ENCODE assay signal across 19 cellular contexts in the genomic region with DNA sequence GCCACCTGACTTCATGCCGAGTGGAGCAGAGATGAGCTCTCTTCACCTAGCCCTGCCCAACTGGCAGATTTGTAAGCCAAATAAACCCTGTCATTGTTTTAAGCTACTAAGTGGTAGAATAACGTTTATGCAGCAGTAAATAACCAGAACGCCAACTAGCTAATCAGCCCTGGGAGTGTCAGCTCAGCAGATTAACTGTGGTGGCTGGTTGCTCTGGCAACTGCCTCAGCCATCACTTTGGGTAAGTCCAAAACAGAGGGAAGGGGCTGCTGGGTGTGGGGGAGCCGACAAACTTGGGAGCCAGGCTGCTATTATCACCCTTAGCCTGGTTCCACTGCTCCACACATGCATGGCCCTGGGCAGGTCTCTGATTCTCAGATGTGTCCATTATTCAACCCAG. TPM values are rescaled to one million over a fixed set of nuclear protein-coding genes. Genes with fewer than 3 reads are reported as not detected.
DNase-seq lines count a peak whose midpoint lies in the region; ATAC-seq, FAIRE-seq and TF ChIP-seq lines count a peak whose summit lies in the region.
"Had no signal": no experiment of that assay in that cellular context is flagged by ENCODE, and none has a peak within 500 bp of the region (broad histone marks: within the 10 kb centered on the region; RNA-seq: fewer than 3 reads in every experiment).

No MANE protein-coding gene starts in this region.

- FAIRE-seq in H1 (lab: Jason Lieb, UNC): no peak
- FAIRE-seq: A204.1, GM12892, GM19239, H54 had no signal

- peaks cover 9% of the 10 kb centered on the region for H3K27me3 Mint-ChIP-seq in activated CD8-positive, alpha-beta T cell treated with anti-CD3 and anti-CD28 coated beads, Interleukin-2, amount 10 ng/mL, durations not matched to agents 7 days and 5 days (ENCODE audit: low read depth)
- peaks cover 4% of the 10 kb centered on the region for H3K27me3 Mint-ChIP-seq in activated CD8-positive, alpha-beta T cell treated with anti-CD3 and anti-CD28 coated beads for 36 hours
- H3K27me3 Mint-ChIP-seq in activated naive CD8-positive, alpha-beta T cell treated with anti-CD3 and anti-CD28 coated beads for 36 hours: no peaks in the 10 kb centered on the region

- no peak overlapping the region for H3K23ac ChIP-seq in H1 (ENCODE audit: insufficient read length)
- no peak overlapping the region for H3K23ac ChIP-seq in trophoblast cell (ENCODE audit: low read length)

- H2BK5ac ChIP-seq in H1 (ENCODE audit: low read depth, low read length) (no peak overlapping the region), trophoblast cell (ENCODE audit: low read depth, low read length, poor library complexity) (no peak overlapping the region)

- H4K91ac ChIP-seq in H1 (replicated peaks; ENCODE audit: insufficient read length, low read length) (no peak overlapping the region), trophoblast cell (ENCODE audit: low read depth, low read length) (no peak overlapping the region)

- H3K9ac ChIP-seq in H1 (replicated peaks in 1 of 4; ENCODE audit: extremely low read depth in 1 of 4, low read depth in 3 of 4, low read length in 3 of 4) (no peak overlapping the region), trophoblast cell (ENCODE audit: low read length) (no peak overlapping the region)

- H2BK120ac ChIP-seq in H1 (replicated peaks; ENCODE audit: low read depth, low read length): no peak overlapping the region
- no peak overlapping the region for H2BK120ac ChIP-seq in trophoblast cell (ENCODE audit: insufficient read depth, low read length, poor library complexity)

- H2BK20ac ChIP-seq in H1 (ENCODE audit: low read length): no peak overlapping the region

- H3K27ac ChIP-seq in H1 (ENCODE audit: low read depth, low read length) (no peak overlapping the region), trophoblast cell (ENCODE audit: low read depth, low read length) (no peak overlapping the region)
- H3K27ac ChIP-seq: C4-2B had no signal

- H3K79me1 ChIP-seq in H1 (ENCODE audit: low read depth, low read length) (no peaks in the 10 kb centered on the region), trophoblast cell (ENCODE audit: low read length) (no peaks in the 10 kb centered on the region)

- H3K4me2 ChIP-seq in H1 (ENCODE audit: insufficient read depth in 1 of 2, low read depth in 2 of 2, low read length in 2 of 2) (no peak overlapping the region), trophoblast cell (ENCODE audit: low read length) (no peak overlapping the region)

- no peak overlapping the region for H3K4me3 Mint-ChIP-seq in activated CD8-positive, alpha-beta T cell treated with anti-CD3 and anti-CD28 coated beads, Interleukin-2, amount 10 ng/mL, durations not matched to agents 7 days and 5 days
- H3K4me3 Mint-ChIP-seq in activated CD8-positive, alpha-beta T cell treated with anti-CD3 and anti-CD28 coated beads for 36 hours: no peak overlapping the region
- H3K4me3 Mint-ChIP-seq in activated naive CD8-positive, alpha-beta T cell treated with anti-CD3 and anti-CD28 coated beads for 36 hours: no peak overlapping the region

- H3K4me3 ChIP-seq in H1 (ENCODE audit: extremely low read depth in 1 of 4, insufficient read depth in 2 of 4, low read depth in 3 of 4, low read length in 4 of 4) (no peak overlapping the region), trophoblast cell (ENCODE audit: low read depth, low read length) (no peak overlapping the region)

- 0 out of 2 replicates have a peak overlapping the region, but pooled peaks have one; percentile 14 for H2BK15ac ChIP-seq in H1 (ENCODE audit: low read length)

- TF ChIP-seq EP300 in H1 (IDR thresholded peaks at IDR 0.05; ENCODE audit: borderline replicate concordance in 1 of 2, low read depth in 2 of 2, low read length in 2 of 2): no peak

- no peak for ATAC-seq in activated CD8-positive, alpha-beta T cell treated with anti-CD3 and anti-CD28 coated beads, Interleukin-2, amount 10 ng/mL, durations not matched to agents 7 days and 5 days
- ATAC-seq in activated CD8-positive, alpha-beta T cell treated with anti-CD3 and anti-CD28 coated beads for 36 hours: no peak
- ATAC-seq in HG02884 (IDR thresholded peaks at IDR 0.05; ENCODE audit: unreplicated experiment): no peak

- no peaks in the 10 kb centered on the region for H3K23me2 ChIP-seq in H1 (ENCODE audit: low read depth, low read length)

- WGBS in H1 (ENCODE audit: extremely low coverage in 1 of 2, insufficient coverage in 1 of 2, insufficient read length in 1 of 2, insufficient replicate concordance in 2 of 2, low coverage in 1 of 2, low lambda C conversion rate in 2 of 2, missing lambda C conversion rate in 1 of 2), 2 experiments: 85% methylated on average over 4 of the region's 4 CpGs; no CpG with 5 or more reads in 1 of the 2 experiments
- WGBS in trophoblast cell (ENCODE audit: extremely low coverage, insufficient coverage, insufficient read length): no CpG with 5 or more reads among the region's 4 CpGs

- no peak overlapping the region for H4K12ac ChIP-seq in trophoblast cell (ENCODE audit: low read depth, low read length)

- H4K8ac ChIP-seq in H1 (ENCODE audit: extremely low read depth, insufficient read depth, low read length) (no peak overlapping the region), trophoblast cell (ENCODE audit: low read depth, low read length) (no peak overlapping the region)

- no peaks in the 10 kb centered on the region for H3K9me3 ChIP-seq in H1 (ENCODE audit: insufficient read depth in 2 of 2, low read depth in 1 of 2, low read length in 1 of 2)
- H3K9me3 ChIP-seq in trophoblast cell (ENCODE audit: insufficient read depth, low read depth, low read length): no peaks in the 10 kb centered on the region

- CTCF ChIA-PET in activated CD8-positive, alpha-beta T cell treated with anti-CD3 and anti-CD28 coated beads, Interleukin-2, amount 10 ng/mL, durations not matched to agents 7 days and 5 days (lab: Charles Lee): interaction anchor here (1.1 to 1.2 kb wide), 2 partner anchors 16 kb away, joined by 3 to 4 read pairs; no protein-coding TSS in a partner anchor
- CTCF ChIA-PET in activated CD8-positive, alpha-beta T cell treated with anti-CD3 and anti-CD28 coated beads for 36 hours (lab: Charles Lee): interaction anchor here (0.7 to 1.6 kb wide), 3 partner anchors 10 to 19 kb away, joined by 3 to 6 read pairs (median 3); no protein-coding TSS in a partner anchor
- CTCF ChIA-PET in H1 (lab: Charles Lee; ENCODE audit: partially characterized antibody): interaction anchor here (1.1 to 1.9 kb wide), 7 partner anchors 9 to 19 kb away, joined by 3 to 10 read pairs (median 3); no protein-coding TSS in a partner anchor

- no peaks in the 10 kb centered on the region for H3K36me3 Mint-ChIP-seq in activated CD8-positive, alpha-beta T cell treated with anti-CD3 and anti-CD28 coated beads, Interleukin-2, amount 10 ng/mL, durations not matched to agents 7 days and 5 days (ENCODE audit: low read depth)
- H3K36me3 Mint-ChIP-seq in activated CD8-positive, alpha-beta T cell treated with anti-CD3 and anti-CD28 coated beads for 36 hours (ENCODE audit: low read depth): no peaks in the 10 kb centered on the region
- no peaks in the 10 kb centered on the region for H3K36me3 Mint-ChIP-seq in activated naive CD8-positive, alpha-beta T cell treated with anti-CD3 and anti-CD28 coated beads for 36 hours

- TF ChIP-seq POLR2A in H1 (IDR thresholded peaks at IDR 0.05; ENCODE audit: control extremely low read depth in 1 of 2, low read depth in 2 of 2, low read length in 2 of 2): no peak

- no peak for DNase-seq in activated CD8-positive, alpha-beta T cell treated with anti-CD3 and anti-CD28 coated beads, Interleukin-2, amount 10 ng/mL, durations not matched to agents 7 days and 5 days
- no peak for DNase-seq in activated CD8-positive, alpha-beta T cell treated with anti-CD3 and anti-CD28 coated beads for 36 hours
- DNase-seq in NCI-H748 treated with DMSO at 0.1 percent for 48 hours (lab: John Stamatoyannopoulos, UW): peak; percentile 14
- DNase-seq in H1 (ENCODE audit: low read depth in 1 of 2, low spot score in 2 of 2): no peak
- DNase-seq in activated naive CD8-positive, alpha-beta T cell treated with anti-CD3 and anti-CD28 coated beads for 36 hours: no peak
- no peak for DNase-seq in MV-4-11 (lab: John Stamatoyannopoulos, UW)
- DNase-seq in trophoblast cell: no peak
- DNase-seq: Calu3; GDM1; Karpas-422; NCI-H2029; NCI-H446; NK-92 treated with Interleukin-12 subunit alpha and Interleukin-12 subunit beta, amount 100 ng/mL, for 24 hours had no signal

- no peak overlapping the region for H3K18ac ChIP-seq in H1 (ENCODE audit: extremely low read depth, low read length)
- H3K18ac ChIP-seq in trophoblast cell (ENCODE audit: low read length): no peak overlapping the region

- no peak overlapping the region for H2BK12ac ChIP-seq in H1 (ENCODE audit: low read depth, low read length)
- no peak overlapping the region for H2BK12ac ChIP-seq in trophoblast cell (ENCODE audit: low read length)

- POLR2A ChIA-PET in activated CD8-positive, alpha-beta T cell treated with anti-CD3 and anti-CD28 coated beads, Interleukin-2, amount 10 ng/mL, durations not matched to agents 7 days and 5 days (lab: Charles Lee): no interaction called here
- POLR2A ChIA-PET in activated CD8-positive, alpha-beta T cell treated with anti-CD3 and anti-CD28 coated beads for 36 hours (lab: Charles Lee): no interaction called here
- POLR2A ChIA-PET in H1 (lab: Charles Lee; ENCODE audit: partially characterized antibody): interaction anchor here (1.5 kb wide), 1 partner anchor 12 kb away, joined by 3 read pairs; no protein-coding TSS in a partner anchor

- H2AFZ ChIP-seq in H1 (ENCODE audit: low read length): no peak overlapping the region
- no peak overlapping the region for H2AFZ ChIP-seq in trophoblast cell (ENCODE audit: insufficient read depth, low read length, poor library complexity)

- H3K4ac ChIP-seq in H1 (replicated peaks; ENCODE audit: insufficient read length, low read depth, low read length): no peak overlapping the region
- no peak overlapping the region for H3K4ac ChIP-seq in trophoblast cell (ENCODE audit: low read depth, low read length)

- H4K5ac ChIP-seq in H1 (ENCODE audit: insufficient read length, low read depth, low read length): no peak overlapping the region

- H3K4me1 ChIP-seq in H1 (replicated peaks in 1 of 4; ENCODE audit: control insufficient read depth in 3 of 4, insufficient read depth in 4 of 4, low read length in 3 of 4) (peaks cover 0 to 2% (median 0%) of the 10 kb centered on the region in 4 experiments; a peak in 2 of 7 replicates), trophoblast cell (ENCODE audit: control insufficient read depth in 1 of 2, insufficient read depth in 2 of 2, low read length in 2 of 2) (no peaks in the 10 kb centered on the region)

- H3K36me3 ChIP-seq in H1 (ENCODE audit: control insufficient read depth in 2 of 4, insufficient read depth in 4 of 4, low read length in 3 of 4): no peaks in the 10 kb centered on the region
- H3K36me3 ChIP-seq in trophoblast cell (ENCODE audit: control insufficient read depth in 1 of 2, insufficient read depth in 2 of 2, low read length in 2 of 2): no peaks in the 10 kb centered on the region

- TF ChIP-seq RAD21 in H1 (IDR thresholded peaks at IDR 0.05 in 1 of 2, conservative IDR thresholded peaks at IDR 0.05 in 1 of 2; ENCODE audit: low read depth in 2 of 2, low read length in 2 of 2): no peak

- H2AK5ac ChIP-seq in H1 (ENCODE audit: low read depth, low read length): no peak overlapping the region
- no peak overlapping the region for H2AK5ac ChIP-seq in trophoblast cell (ENCODE audit: low read length)

- H4K20me1 ChIP-seq in H1 (replicated peaks in 1 of 2; ENCODE audit: control insufficient read depth in 1 of 2, insufficient read depth in 2 of 2, low read length in 2 of 2): peaks cover 0 to 1% of the 10 kb centered on the region in 2 experiments

- intact Hi-C loops in activated CD8-positive, alpha-beta T cell treated with anti-CD3 and anti-CD28 coated beads for 36 hours (cut with micrococcal nuclease): no loop called here

- no peaks in the 10 kb centered on the region for H3K9me3 Mint-ChIP-seq in activated CD8-positive, alpha-beta T cell treated with anti-CD3 and anti-CD28 coated beads, Interleukin-2, amount 10 ng/mL, durations not matched to agents 7 days and 5 days (ENCODE audit: insufficient read depth)
- no peaks in the 10 kb centered on the region for H3K9me3 Mint-ChIP-seq in activated CD8-positive, alpha-beta T cell treated with anti-CD3 and anti-CD28 coated beads for 36 hours
- no peaks in the 10 kb centered on the region for H3K9me3 Mint-ChIP-seq in activated naive CD8-positive, alpha-beta T cell treated with anti-CD3 and anti-CD28 coated beads for 36 hours

- peaks cover 7% of the 10 kb centered on the region for H3K4me1 Mint-ChIP-seq in activated CD8-positive, alpha-beta T cell treated with anti-CD3 and anti-CD28 coated beads, Interleukin-2, amount 10 ng/mL, durations not matched to agents 7 days and 5 days (ENCODE audit: low read depth)
- H3K4me1 Mint-ChIP-seq in activated CD8-positive, alpha-beta T cell treated with anti-CD3 and anti-CD28 coated beads for 36 hours (ENCODE audit: low read depth): peaks cover 12% of the 10 kb centered on the region
- H3K4me1 Mint-ChIP-seq in activated naive CD8-positive, alpha-beta T cell treated with anti-CD3 and anti-CD28 coated beads for 36 hours: peaks cover 14% of the 10 kb centered on the region

- no peaks in the 10 kb centered on the region for H3K27me3 ChIP-seq in H1 (replicated peaks in 1 of 4; ENCODE audit: control insufficient read depth in 3 of 4, extremely low read depth in 1 of 4, insufficient read depth in 3 of 4, low read length in 3 of 4)
- H3K27me3 ChIP-seq in trophoblast cell (ENCODE audit: insufficient read depth, low read length): no peaks in the 10 kb centered on the region

- no peak for TF ChIP-seq CTCF in activated CD8-positive, alpha-beta T cell treated with anti-CD3 and anti-CD28 coated beads for 36 hours (IDR thresholded peaks at IDR 0.05)
- TF ChIP-seq CTCF in H1 (IDR thresholded peaks at IDR 0.05; ENCODE audit: control extremely low read depth in 1 of 3, insufficient read depth in 1 of 3, low read depth in 1 of 3, low read length in 3 of 3): no peak

- peak overlapping the region; percentile 33 for H3K27ac Mint-ChIP-seq in activated CD8-positive, alpha-beta T cell treated with anti-CD3 and anti-CD28 coated beads, Interleukin-2, amount 10 ng/mL, durations not matched to agents 7 days and 5 days
- H3K27ac Mint-ChIP-seq in activated CD8-positive, alpha-beta T cell treated with anti-CD3 and anti-CD28 coated beads for 36 hours: no peak overlapping the region
- no peak overlapping the region for H3K27ac Mint-ChIP-seq in activated naive CD8-positive, alpha-beta T cell treated with anti-CD3 and anti-CD28 coated beads for 36 hours

- no peak overlapping the region for H3K56ac ChIP-seq in H1 (replicated peaks; ENCODE audit: insufficient read length, low read depth, low read length)

- H3K79me2 ChIP-seq in H1 (ENCODE audit: control insufficient read depth in 1 of 2, insufficient read depth in 2 of 2, low read length in 2 of 2) (no peaks in the 10 kb centered on the region), trophoblast cell (ENCODE audit: control insufficient read depth, insufficient read depth, low read length, poor library complexity) (no peaks in the 10 kb centered on the region)

- H3K14ac ChIP-seq in H1 (ENCODE audit: insufficient read length) (no peak overlapping the region), trophoblast cell (ENCODE audit: low read length) (no peak overlapping the region)

RNA-seq across cellular contexts. Expression of gene RHOT1, which starts 22.2 kb away (rescaled TPM):
- 10 to 100 TPM; 29.9 to 31.4 TPM for total RNA-seq in activated CD8-positive, alpha-beta T cell treated with anti-CD3 and anti-CD28 coated beads, Interleukin-2, amount 10 ng/mL, durations not matched to agents 7 days and 5 days
- total RNA-seq in activated CD8-positive, alpha-beta T cell treated with anti-CD3 and anti-CD28 coated beads for 36 hours: 10 to 100 TPM; 25.8 to 27.2 TPM
- total RNA-seq in H1 (2021; fragmentation: NEBNext Ultra II Directional; extraction: Animal tissue kit (Norgen Biotek cat#: 25700)): 30.6 and 34.2 TPM in 2 replicates
- polyA plus RNA-seq in H1 (2011; rRNA removed): 18.4 and 38.2 TPM in 2 replicates
- 45.7 TPM for polyA plus RNA-seq in H1 (2011; cell fraction: cytosol; rRNA removed)
- polyA plus RNA-seq in H1 (2011; cell fraction: nucleus; rRNA removed): 13.9 TPM
- 15.7 to 35.2 TPM (median 19.5 TPM) in 4 replicates for polyA plus RNA-seq in H1 (2012, experiment 1 of 2)
- polyA plus RNA-seq in H1 (2012, experiment 2 of 2): 3.7 TPM
- 27.4 TPM for polyA plus RNA-seq in H1 (2013, experiment 1 of 2)
- polyA plus RNA-seq in H1 (2013, experiment 2 of 2): 28.2 TPM
- 44.4 and 59.6 TPM in 2 replicates for polyA minus RNA-seq in H1 (2011; rRNA and poly(A)+ RNA removed)
- polyA minus RNA-seq in H1 (2011; cell fraction: cytosol; rRNA and poly(A)+ RNA removed): 25.5 TPM
- 58.2 TPM for polyA minus RNA-seq in H1 (2011; cell fraction: nucleus; rRNA and poly(A)+ RNA removed)
- 10 to 100 TPM; 22.8 to 22.9 TPM for total RNA-seq in activated naive CD8-positive, alpha-beta T cell treated with anti-CD3 and anti-CD28 coated beads for 36 hours
- polyA plus RNA-seq in trophoblast cell (2013): 16.1 and 16.6 TPM in 2 replicates
